ENCODE assay signal across 12 cellular contexts in genomic region chr12:43914923-43915468, GRCh38.
DNase-seq lines count a peak whose midpoint lies in the region; FAIRE-seq and TF ChIP-seq lines count a peak whose summit lies in the region.
"Had no signal": no experiment of that assay in that cellular context is flagged by ENCODE, and none has a peak within 500 bp of the region (broad histone marks: within the 10 kb centered on the region; RNA-seq: fewer than 3 reads in every experiment).

No MANE protein-coding gene starts in this region.

- no peak overlapping the region for H2AFZ ChIP-seq in osteoblast (ENCODE audit: low read length)

- H3K4me1 ChIP-seq in osteoblast (ENCODE audit: insufficient read depth, low read length) (no peaks in the 10 kb centered on the region), esophagus muscularis mucosa (peaks cover 0 to 3% (median 0%) of the 10 kb centered on the region in 4 donors)
- H3K4me1 ChIP-seq: tibial nerve had no signal

- TF ChIP-seq CTCF in bronchial epithelial cell (IDR thresholded peaks at IDR 0.05; ENCODE audit: insufficient read depth, low read length, severe bottlenecking) = peak; percentile 19
- peak; percentile 9 for TF ChIP-seq CTCF in osteoblast (IDR thresholded peaks at IDR 0.05; ENCODE audit: extremely low read depth, low read depth, low read length)
- no peak for TF ChIP-seq CTCF in esophagus muscularis mucosa (IDR thresholded peaks at IDR 0.05)

- intact Hi-C loops in esophagus muscularis mucosa (cut with DNase I) = no loop called here

- H3K9me3 ChIP-seq in osteoblast (ENCODE audit: low read depth, low read length) (no peaks in the 10 kb centered on the region), esophagus muscularis mucosa (no peaks in the 10 kb centered on the region)
- H3K9me3 ChIP-seq: tibial nerve had no signal

- H3K36me3 ChIP-seq in bronchial epithelial cell (ENCODE audit: control insufficient read depth, insufficient read depth, low read length) = no peaks in the 10 kb centered on the region
- no peaks in the 10 kb centered on the region for H3K36me3 ChIP-seq in osteoblast (ENCODE audit: insufficient read depth, low read length)
- no peaks in the 10 kb centered on the region for H3K36me3 ChIP-seq in esophagus muscularis mucosa
- H3K36me3 ChIP-seq: tibial nerve had no signal

- no peak for TF ChIP-seq EP300 in Ishikawa (IDR thresholded peaks at IDR 0.05; ENCODE audit: borderline replicate concordance)
- TF ChIP-seq EP300 in esophagus muscularis mucosa (IDR thresholded peaks at IDR 0.05) = no peak

- no peak for FAIRE-seq in bronchial epithelial cell (lab: Jason Lieb, UNC)

- H3K4me3 ChIP-seq in bronchial epithelial cell (ENCODE audit: low read depth, low read length) (no peak overlapping the region), osteoblast (ENCODE audit: insufficient read depth, low read length) (no peak overlapping the region), esophagus muscularis mucosa (no peak overlapping the region)
- H3K4me3 ChIP-seq: tibial nerve had no signal

- H3K27me3 ChIP-seq in bronchial epithelial cell (ENCODE audit: control insufficient read depth, insufficient read depth, low read length) = no peaks in the 10 kb centered on the region
- no peaks in the 10 kb centered on the region for H3K27me3 ChIP-seq in osteoblast (ENCODE audit: insufficient read depth, low read length)
- H3K27me3 ChIP-seq in esophagus muscularis mucosa = no peaks in the 10 kb centered on the region
- H3K27me3 ChIP-seq: tibial nerve had no signal

- no peak for TF ChIP-seq POLR2A in esophagus muscularis mucosa (IDR thresholded peaks at IDR 0.05; ENCODE audit: low read depth)

- 81% methylated on average over 3 of the region's 3 CpGs for WGBS in esophagus muscularis mucosa

- no peaks in the 10 kb centered on the region for H4K20me1 ChIP-seq in osteoblast (ENCODE audit: insufficient read depth, low read length)

- H3K27ac ChIP-seq in osteoblast (ENCODE audit: low read depth, low read length) = no peak overlapping the region
- H3K27ac ChIP-seq in esophagus muscularis mucosa (replicated peaks in 1 of 4) = no peak overlapping the region
- H3K27ac ChIP-seq: tibial nerve had no signal

- DNase-seq in NCI-H2171 treated with DMSO at 0.1 percent for 48 hours (lab: John Stamatoyannopoulos, UW) = peak; percentile 44
- no peak for DNase-seq in NCI-H2171 (lab: John Stamatoyannopoulos, UW)
- DNase-seq in bronchial epithelial cell (ENCODE audit: low read depth) = peak; percentile 18
- no peak for DNase-seq in osteoblast (ENCODE audit: insufficient read length, low spot score, missing footprints)
- no peak for DNase-seq in stimulated activated CD4-positive, alpha-beta T cell treated with anti-CD3 and anti-CD28 coated beads, Interleukin-4, amount 100 ng/mL, for 1 hour
- no peak for DNase-seq in esophagus muscularis mucosa (ENCODE audit: extremely low spot score)
- DNase-seq in activated CD4-positive, alpha-beta T cell treated with anti-CD3 and anti-CD28 coated beads, Interleukin-2, amount 50 U/mL, for 48 hours = no peak
- DNase-seq: activated naive CD4-positive, alpha-beta T cell; NCI-H1092 treated with DMSO at 0.1 percent for 48 hours; stimulated activated CD4-positive, alpha-beta T cell treated with anti-CD3 and anti-CD28 coated beads, Interleukin-15, amount 100 ng/mL, for 24 hours had no signal

- no peak overlapping the region for H3K4me2 ChIP-seq in osteoblast (ENCODE audit: insufficient read depth, low read length)

- peak; percentile 51 for TF ChIP-seq RAD21 in Ishikawa (IDR thresholded peaks at IDR 0.05; ENCODE audit: low read depth)

- no peaks in the 10 kb centered on the region for H3K79me2 ChIP-seq in osteoblast (ENCODE audit: insufficient read depth, low read length)

TF ChIP-seq in Ishikawa, 13 proteins besides CTCF, POLR2A, EP300 and RAD21:
- no peak for TF ChIP-seq TAF1 (IDR thresholded peaks at IDR 0.05; ENCODE audit: low read depth)
- no peak for TF ChIP-seq TEAD4 (IDR thresholded peaks at IDR 0.05)
- TF ChIP-seq CREB1 (IDR thresholded peaks at IDR 0.05; ENCODE audit: low read depth) = no peak
- TF ChIP-seq, protein P1, sequence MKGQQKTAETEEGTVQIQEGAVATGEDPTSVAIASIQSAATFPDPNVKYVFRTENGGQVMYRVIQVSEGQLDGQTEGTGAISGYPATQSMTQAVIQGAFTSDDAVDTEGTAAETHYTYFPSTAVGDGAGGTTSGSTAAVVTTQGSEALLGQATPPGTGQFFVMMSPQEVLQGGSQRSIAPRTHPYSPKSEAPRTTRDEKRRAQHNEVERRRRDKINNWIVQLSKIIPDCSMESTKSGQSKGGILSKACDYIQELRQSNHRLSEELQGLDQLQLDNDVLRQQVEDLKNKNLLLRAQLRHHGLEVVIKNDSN (IDR thresholded peaks at IDR 0.05) = no peak
- TF ChIP-seq CEBPB (IDR thresholded peaks at IDR 0.05) = no peak
- no peak for TF ChIP-seq YY1 (IDR thresholded peaks at IDR 0.05; ENCODE audit: low read depth)
- no peak for TF ChIP-seq REST (IDR thresholded peaks at IDR 0.05; ENCODE audit: low read depth)
- TF ChIP-seq NFIC (IDR thresholded peaks at IDR 0.05) = no peak
- TF ChIP-seq, protein P2, sequence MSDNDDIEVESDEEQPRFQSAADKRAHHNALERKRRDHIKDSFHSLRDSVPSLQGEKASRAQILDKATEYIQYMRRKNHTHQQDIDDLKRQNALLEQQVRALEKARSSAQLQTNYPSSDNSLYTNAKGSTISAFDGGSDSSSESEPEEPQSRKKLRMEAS (IDR thresholded peaks at IDR 0.05) = no peak
- TF ChIP-seq TCF12 (IDR thresholded peaks at IDR 0.05; ENCODE audit: low read depth) = no peak
- no peak for TF ChIP-seq EGR1 (IDR thresholded peaks at IDR 0.05)
- TF ChIP-seq FOXM1 (IDR thresholded peaks at IDR 0.05; ENCODE audit: borderline replicate concordance, low read depth) = no peak
- no peak for TF ChIP-seq ZBTB7A (IDR thresholded peaks at IDR 0.05; ENCODE audit: low read depth)

Comparison
In these comparisons a context has a peak if more than half of its experiments do, and no peak if none do; other contexts are left out.
1. DNase-seq: peak in NCI-H2171 treated with DMSO at 0.1 percent for 48 hours (single experiment) and bronchial epithelial cell (single experiment); none in NCI-H2171 (single experiment), osteoblast (single experiment), stimulated activated CD4-positive, alpha-beta T cell treated with anti-CD3 and anti-CD28 coated beads, Interleukin-4, amount 100 ng/mL, for 1 hour (single experiment), esophagus muscularis mucosa (single experiment) and activated CD4-positive, alpha-beta T cell treated with anti-CD3 and anti-CD28 coated beads, Interleukin-2, amount 50 U/mL, for 48 hours (0 of 2).
2. CTCF ChIP-seq: peak in bronchial epithelial cell (single experiment) and osteoblast (single experiment); none in esophagus muscularis mucosa (0 of 3).